Comparison of ENCODE assay signal across 30 cellular contexts in genomic region chr15:68594533-68595259, GRCh38. TPM values are rescaled to one million over a fixed set of nuclear protein-coding genes. Genes with fewer than 3 reads are reported as not detected.
DNase-seq lines count a peak whose midpoint lies in the region; ATAC-seq, FAIRE-seq and TF ChIP-seq lines count a peak whose summit lies in the region.
"Had no signal": no experiment of that assay in that cellular context is flagged by ENCODE, and none has a peak within 500 bp of the region (broad histone marks: within the 10 kb centered on the region; RNA-seq: fewer than 3 reads in every experiment).

No MANE protein-coding gene starts in this region.

- peaks cover 46% of the 10 kb centered on the region; the same call in 1 of the 2 replicates for H4K20me1 ChIP-seq in BLaER1
- H4K20me1 ChIP-seq in K562 (replicated peaks; ENCODE audit: control insufficient read depth, insufficient read depth, low read length) = no peaks in the 10 kb centered on the region

- H3K9me3 Mint-ChIP-seq in endothelial cell (ENCODE audit: unreplicated experiment) = no peaks in the 10 kb centered on the region
- H3K9me3 Mint-ChIP-seq: activated naive CD8-positive, alpha-beta T cell treated with anti-CD3 and anti-CD28 coated beads for 36 hours; activated T-cell treated with anti-CD3 and anti-CD28 coated beads, Interleukin-2, amount 50 U/mL, for 4 hours; CD4-positive, alpha-beta memory T cell; T-helper 1 cell treated with Interleukin-12 subunit alpha and Interleukin-12 subunit beta and Interleukin-4 antibody, amounts not matched to agents 30 μg/mL and 1 μg/mL, for 36 hours had no signal

- H3K4me2 ChIP-seq in BLaER1 (peak overlapping the region; percentile 66), K562 (ENCODE audit: insufficient read depth, low read length) (no peak overlapping the region), neuronal stem cell (ENCODE audit: insufficient read depth, low read length, poor library complexity, severe bottlenecking) (no peak overlapping the region)

- H3K27ac Mint-ChIP-seq in endothelial cell (ENCODE audit: unreplicated experiment) = peak overlapping the region; percentile 91
- H3K27ac Mint-ChIP-seq: activated naive CD8-positive, alpha-beta T cell treated with anti-CD3 and anti-CD28 coated beads for 36 hours; CD4-positive, alpha-beta memory T cell; T-helper 1 cell treated with Interleukin-12 subunit alpha and Interleukin-12 subunit beta and Interleukin-4 antibody, amounts not matched to agents 30 μg/mL and 1 μg/mL, for 36 hours had no signal

- CTCF ChIA-PET in K562 (lab: Yijun Ruan, JAX; ENCODE audit: low intra/inter-chr PET ratio) = no interaction called here

- no peaks in the 10 kb centered on the region for H3K79me2 ChIP-seq in K562 (ENCODE audit: control insufficient read depth, insufficient read depth, low read length)

- peaks cover 94% of the 10 kb centered on the region for H3K4me1 ChIP-seq in BLaER1
- H3K4me1 ChIP-seq in K562 (replicated peaks in 1 of 2; ENCODE audit: control insufficient read depth in 2 of 2, insufficient read depth in 2 of 2, low read length in 2 of 2) = no peaks in the 10 kb centered on the region
- peaks cover 30 to 39% of the 10 kb centered on the region in 2 donors for H3K4me1 ChIP-seq in neuronal stem cell (ENCODE audit: control insufficient read depth in 2 of 2, insufficient read depth in 1 of 2, low read depth in 1 of 2, low read length in 2 of 2)
- H3K4me1 ChIP-seq in ascending aorta = peaks cover 7 to 23% of the 10 kb centered on the region in 2 donors

- H2AFZ ChIP-seq in K562 (ENCODE audit: low read depth, low read length) (no peak overlapping the region), neuronal stem cell (ENCODE audit: low read length) (no peak overlapping the region)

- no peak overlapping the region for H2AK5ac ChIP-seq in neuronal stem cell (ENCODE audit: low read depth, low read length)

- no peak for FAIRE-seq in K562 (lab: Jason Lieb, UNC)
- FAIRE-seq: endothelial cell of umbilical vein, GM18507, TTC549, urothelium cell line had no signal

- H4K91ac ChIP-seq in neuronal stem cell (ENCODE audit: low read depth, low read length, poor library complexity) = no peak overlapping the region

- H3K36me3 ChIP-seq in BLaER1 = no peaks in the 10 kb centered on the region
- no peaks in the 10 kb centered on the region for H3K36me3 ChIP-seq in K562 (ENCODE audit: control insufficient read depth, insufficient read depth, low read length)
- no peaks in the 10 kb centered on the region for H3K36me3 ChIP-seq in neuronal stem cell (replicated peaks in 1 of 2; ENCODE audit: control insufficient read depth in 2 of 2, insufficient read depth in 2 of 2, low read length in 2 of 2)
- H3K36me3 ChIP-seq in ascending aorta = no peaks in the 10 kb centered on the region
- H3K36me3 ChIP-seq: gastroesophageal sphincter, HAP-1, thoracic aorta had no signal

- ATAC-seq in K562 (no peak), GM21360 (IDR thresholded peaks at IDR 0.05; ENCODE audit: unreplicated experiment) (no peak)
- ATAC-seq: activated T-cell treated with anti-CD3 and anti-CD28 coated beads, Interleukin-2, amount 50 U/mL, for 4 hours; gastroesophageal sphincter had no signal

- peak overlapping the region; percentile 15 for H3K4me3 Mint-ChIP-seq in endothelial cell (ENCODE audit: unreplicated experiment)
- H3K4me3 Mint-ChIP-seq: activated naive CD8-positive, alpha-beta T cell treated with anti-CD3 and anti-CD28 coated beads for 36 hours; activated T-cell treated with anti-CD3 and anti-CD28 coated beads, Interleukin-2, amount 50 U/mL, for 4 hours; CD4-positive, alpha-beta memory T cell; T-helper 1 cell treated with Interleukin-12 subunit alpha and Interleukin-12 subunit beta and Interleukin-4 antibody, amounts not matched to agents 30 μg/mL and 1 μg/mL, for 36 hours had no signal

- H3K79me1 ChIP-seq in neuronal stem cell (ENCODE audit: low read depth, low read length) = peaks cover 2% of the 10 kb centered on the region

- DNase-seq in K562 (ENCODE audit: extremely low read depth in 1 of 4, low spot score in 3 of 4) (no peak), endothelial cell (ENCODE audit: low spot score) (no peak), neuronal stem cell (ENCODE audit: low spot score) (no peak), ascending aorta (ENCODE audit: low spot score in 2 of 2) (no peak), NCI-H748 treated with DMSO at 0.1 percent for 48 hours (lab: John Stamatoyannopoulos, UW) (no peak)
- DNase-seq in stimulated activated CD4-positive, alpha-beta T cell treated with anti-CD3 and anti-CD28 coated beads, Interleukin-4, amount 100 ng/mL, for 1 hour = no peak
- DNase-seq: activated gamma-delta T cell; activated naive CD8-positive, alpha-beta T cell treated with anti-CD3 and anti-CD28 coated beads for 36 hours; activated T-cell treated with anti-CD3 and anti-CD28 coated beads, Interleukin-2, amount 50 U/mL, for 4 hours; AML-193; CD4-positive, alpha-beta memory T cell; cerebellar nuclear complex; hypothalamus; NCI-H1417 treated with DMSO at 0.1 percent for 48 hours; NCI-H2029 treated with DMSO at 0.1 percent for 48 hours; NCI-H524 treated with DMSO at 0.1 percent for 48 hours; NK-92 treated with Interleukin-12 subunit alpha and Interleukin-12 subunit beta, amount 100 ng/mL, for 24 hours; stimulated activated naive CD4-positive, alpha-beta T cell treated with Interleukin-2 at 50 U/mL for 16 hours had no signal

- H3K9ac ChIP-seq in BLaER1 (no peak overlapping the region; the same call in 1 of the 2 replicates), K562 (ENCODE audit: insufficient read depth in 1 of 2, low read depth in 2 of 2, low read length in 2 of 2) (no peak overlapping the region), neuronal stem cell (ENCODE audit: low read depth, low read length, poor library complexity) (no peak overlapping the region)

- no peak overlapping the region for H4K8ac ChIP-seq in neuronal stem cell (ENCODE audit: low read depth, low read length)

- no TSS peak for BruUV-seq in K562 (replicated peaks; lab: Mats Ljungman, UMichigan)

- H3K27me3 ChIP-seq in BLaER1 (no peaks in the 10 kb centered on the region), K562 (ENCODE audit: control insufficient read depth in 2 of 2, insufficient read depth in 2 of 2, low read length in 2 of 2) (peaks cover 4 to 56% of the 10 kb centered on the region in 2 experiments; a peak in 3 of 5 replicates), neuronal stem cell (ENCODE audit: control insufficient read depth in 3 of 3, insufficient read depth in 3 of 3, low read depth in 1 of 3, low read length in 3 of 3) (no peaks in the 10 kb centered on the region), ascending aorta (no peaks in the 10 kb centered on the region)

- POLR2A ChIA-PET in K562 (lab: Yijun Ruan, JAX) = interaction anchor here (0.6 kb wide), 1 partner anchor 26 kb away, joined by 4 read pairs; no protein-coding TSS in a partner anchor

- no peak overlapping the region for H2BK12ac ChIP-seq in neuronal stem cell (ENCODE audit: low read length)

- intact Hi-C loops in K562 (cut with micrococcal nuclease) (no loop called here), ascending aorta (cut with DNase I) (no loop called here)

- TF ChIP-seq RAD21 in K562 (CRISPR knock-in tag; conservative IDR thresholded peaks at IDR 0.05 in 1 of 2, IDR thresholded peaks at IDR 0.05 in 1 of 2) = no peak

- peak overlapping the region; percentile 37; the same call in 1 of the 2 replicates for H3K27ac ChIP-seq in BLaER1
- no peak overlapping the region for H3K27ac ChIP-seq in K562 (ENCODE audit: extremely low read depth, low read depth, low read length)
- no peak overlapping the region for H3K27ac ChIP-seq in neuronal stem cell (replicated peaks; ENCODE audit: low read length)
- H3K27ac ChIP-seq in ascending aorta = no peak overlapping the region
- H3K27ac ChIP-seq: gastroesophageal sphincter, SK-N-MC, thoracic aorta had no signal

- peaks cover 5% of the 10 kb centered on the region for H3K27me3 Mint-ChIP-seq in endothelial cell (ENCODE audit: unreplicated experiment)
- H3K27me3 Mint-ChIP-seq: naive B cell had no signal

- H2BK5ac ChIP-seq in neuronal stem cell (ENCODE audit: low read length) = no peak overlapping the region

- H3K14ac ChIP-seq in neuronal stem cell (ENCODE audit: low read length) = no peak overlapping the region

- in situ Hi-C loops in K562 (cut with MboI) = no loop called here

- peaks cover 8% of the 10 kb centered on the region for H3K36me3 Mint-ChIP-seq in endothelial cell (ENCODE audit: low read depth, unreplicated experiment)
- H3K36me3 Mint-ChIP-seq: activated naive CD8-positive, alpha-beta T cell treated with anti-CD3 and anti-CD28 coated beads for 36 hours; CD4-positive, alpha-beta memory T cell; naive B cell had no signal

- H3K9me3 ChIP-seq in BLaER1 (no peaks in the 10 kb centered on the region), K562 (replicated peaks; ENCODE audit: control insufficient read depth, insufficient read depth, low read depth, low read length) (no peaks in the 10 kb centered on the region), neuronal stem cell (replicated peaks in 1 of 2; ENCODE audit: control insufficient read depth in 2 of 2, insufficient read depth in 1 of 2, low read depth in 1 of 2, low read length in 2 of 2) (no peaks in the 10 kb centered on the region), ascending aorta (no peaks in the 10 kb centered on the region)
- H3K9me3 ChIP-seq: gastroesophageal sphincter, HAP-1, thoracic aorta had no signal

- no peak overlapping the region for H2BK15ac ChIP-seq in neuronal stem cell (ENCODE audit: low read length)

- TF ChIP-seq CTCF in K562 (IDR thresholded peaks at IDR 0.05 in 2 of 3, conservative IDR thresholded peaks at IDR 0.05 in 1 of 3; ENCODE audit: insufficient read depth in 2 of 3, low read depth in 1 of 3, low read length in 3 of 3) (no peak), endothelial cell (IDR thresholded peaks at IDR 0.05; ENCODE audit: unreplicated experiment) (no peak), ascending aorta (IDR thresholded peaks at IDR 0.05) (no peak)

- H3K4me3 ChIP-seq in BLaER1 (no peak overlapping the region), K562 (no peak overlapping the region), neuronal stem cell (ENCODE audit: low read length in 2 of 2) (no peak overlapping the region), ascending aorta (no peak overlapping the region)
- H3K4me3 ChIP-seq: gastroesophageal sphincter, HAP-1, SK-N-MC, thoracic aorta had no signal

- no peak overlapping the region for H2BK120ac ChIP-seq in neuronal stem cell (ENCODE audit: low read depth, low read length)

- peak overlapping the region; percentile 31 for H3K18ac ChIP-seq in neuronal stem cell (ENCODE audit: low read length)

- no peak overlapping the region for H3K23ac ChIP-seq in neuronal stem cell (ENCODE audit: low read depth, low read length, poor library complexity)

- WGBS in K562 (ENCODE audit: insufficient coverage, low coverage, missing lambda C conversion rate) = 0% methylated on average over 6 of the region's 6 CpGs
- WGBS in neuronal stem cell (ENCODE audit: extremely low coverage in 2 of 2, insufficient read length in 2 of 2, insufficient replicate concordance in 1 of 2), 2 donors = no CpG with 5 or more reads among the region's 6 CpGs

- H3K4ac ChIP-seq in neuronal stem cell (ENCODE audit: low read length) = no peak overlapping the region

- no peaks in the 10 kb centered on the region for H3K9me1 ChIP-seq in K562 (ENCODE audit: control insufficient read depth, insufficient read depth, low read length)

- no peak for TF ChIP-seq EP300 in K562 (IDR thresholded peaks at IDR 0.05; ENCODE audit: low read length)

- no peak for TF ChIP-seq POLR2A in K562 (conservative IDR thresholded peaks at IDR 0.05)

- H3K4me1 Mint-ChIP-seq in endothelial cell (ENCODE audit: unreplicated experiment) = peaks cover 85% of the 10 kb centered on the region
- H3K4me1 Mint-ChIP-seq: activated naive CD8-positive, alpha-beta T cell treated with anti-CD3 and anti-CD28 coated beads for 36 hours had no signal

RNA-seq across cellular contexts. Expression of gene CORO2B, which starts 15.9 kb away (rescaled TPM):
- not detected in 2 replicates for total RNA-seq in K562 (2011; cell fraction: chromatin; rRNA removed; ENCODE audit: low replicate concordance)
- not detected in 2 replicates for total RNA-seq in K562 (2011; cell fraction: nucleolus; rRNA removed)
- not detected in 2 replicates for total RNA-seq in K562 (2011; cell fraction: nucleoplasm; rRNA removed)
- total RNA-seq in K562 (2014; rRNA removed) (not detected in 2 replicates), K562 (2014; rRNA removed; fragmentation: Illumina TruSeq; extraction: Trizol) (not detected in 2 replicates), K562 (2015; rRNA removed; fragmentation: Illumina TruSeq; extraction: Trizol) (not detected in 2 replicates), K562 (2021) (not detected in 2 replicates), endothelial cell (ENCODE audit: unreplicated experiment) (71.7 TPM), ascending aorta (11.0 TPM)
- polyA plus RNA-seq in K562 (2011; rRNA removed) (not detected in 2 replicates), K562 (2014; fragmentation: Illumina TruSeq; extraction: Trizol) (not detected in 2 replicates), K562 (2014; fragmentation: Nextera tagmentation; extraction: Ambion mirVana) (not detected), K562 (2014; rRNA removed) (not detected in 2 replicates)
- polyA plus RNA-seq in K562 (2011; cell fraction: cytosol; rRNA removed) = not detected in 2 replicates
- polyA plus RNA-seq in K562 (2011; cell fraction: nucleus; rRNA removed) = not detected in 2 replicates
- polyA plus RNA-seq in K562 (2012) = not detected in 2 replicates
- not detected in 2 replicates for polyA minus RNA-seq in K562 (2011; rRNA and poly(A)+ RNA removed)
- not detected in 2 replicates for polyA minus RNA-seq in K562 (2011; cell fraction: cytosol; rRNA and poly(A)+ RNA removed)
- polyA minus RNA-seq in K562 (2011; cell fraction: nucleus; rRNA and poly(A)+ RNA removed) = not detected in 2 replicates
- polyA plus RNA-seq in neuronal stem cell (2013, experiment 1 of 2) = 6.9 TPM
- 6.8 TPM for polyA plus RNA-seq in neuronal stem cell (2013, experiment 2 of 2)
- total RNA-seq: activated naive CD8-positive, alpha-beta T cell treated with anti-CD3 and anti-CD28 coated beads for 36 hours; CD4-positive, alpha-beta memory T cell had no signal
- polyA plus RNA-seq: CD4-positive, alpha-beta memory T cell had no signal

Comparison
In these comparisons a context has a peak if more than half of its experiments do, and no peak if none do; other contexts are left out.
1. RNA of gene CORO2B, which starts 15.9 kb away (total RNA-seq): 71.7 TPM in endothelial cell (single experiment) and 11.0 TPM in ascending aorta (single experiment); not detected in K562; every median in the first group is over 10 times any median in the second.